8 cellular contexts compared by ENCODE assay signal in the genomic region with DNA sequence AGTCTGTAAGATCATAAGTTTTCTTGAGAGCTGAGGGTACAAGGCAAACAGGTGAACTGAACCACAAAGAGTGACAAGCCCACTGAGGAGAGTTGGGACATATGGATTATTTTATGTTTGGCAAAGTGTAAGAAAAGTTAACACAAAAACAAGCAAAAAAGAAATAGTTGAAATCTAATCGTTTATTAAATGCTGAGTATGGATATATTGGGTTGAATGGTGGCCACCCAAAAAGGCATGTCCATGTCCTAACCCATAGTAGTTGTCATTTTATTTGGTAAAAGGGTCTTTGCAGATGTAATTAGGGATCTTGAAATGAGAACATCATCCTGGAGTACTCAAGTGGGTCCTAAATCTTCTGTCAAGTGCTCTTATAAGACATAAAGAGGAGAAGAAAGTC. TPM values are rescaled to one million over a fixed set of nuclear protein-coding genes. Genes with fewer than 3 reads are reported as not detected.
"Had no signal": no experiment of that assay in that cellular context is flagged by ENCODE, and none has a peak within 500 bp of the region (broad histone marks: within the 10 kb centered on the region; RNA-seq: fewer than 3 reads in every experiment).

No MANE protein-coding gene starts in this region.

- ATAC-seq: GM12878 had no signal

- DNase-seq: GDM1, GF-D8 had no signal

- FAIRE-seq: G401.6, GM12878, GM12891, GM12892, GM18507, GM19239 had no signal

- H3K4me3 ChIP-seq: GM12878 had no signal

RNA-seq across cellular contexts. Expression of gene TWIST2, which starts 24.9 kb away (rescaled TPM):
- total RNA-seq: GM12878 had no signal
- polyA plus RNA-seq: GM12878 had no signal
